ENCODE assay signal across 18 cellular contexts in genomic region chr4:13294961-13295605, GRCh38.
"Had no signal": no experiment of that assay in that cellular context is flagged by ENCODE, and none has a peak within 500 bp of the region (broad histone marks: within the 10 kb centered on the region; RNA-seq: fewer than 3 reads in every experiment).

No MANE protein-coding gene starts in this region.

- H3K27ac ChIP-seq: coronary artery, left lung, right atrium auricular region, spleen, VCaP had no signal

- DNase-seq: activated CD4-positive, alpha-beta memory T cell treated with anti-CD3 and anti-CD28 coated beads for 36 hours; activated gamma-delta T cell treated with Interleukin-2 at 50 U/mL for 16 hours; activated naive CD8-positive, alpha-beta T cell treated with anti-CD3 and anti-CD28 coated beads, Interleukin-2, amount 10 ng/mL, durations not matched to agents 7 days and 5 days; activated T-cell treated with anti-CD3 and anti-CD28 coated beads, Interleukin-2, amount 50 U/mL, for 4 hours; caudate nucleus; effector CD4-positive, alpha-beta T cell; left lung; mesendoderm; posterior cingulate gyrus; spleen; stimulated activated CD4-positive, alpha-beta T cell treated with anti-CD3 and anti-CD28 coated beads, Interleukin-1b, Interleukin-23, amount 100 ng/mL, for 48 hours; stimulated activated naive CD4-positive, alpha-beta T cell; substantia nigra; T-helper 9 cell; transverse colon had no signal

- H3K4me1 ChIP-seq: left lung, right atrium auricular region, spleen had no signal

- ATAC-seq: activated T-cell treated with anti-CD3 and anti-CD28 coated beads, Interleukin-2, amount 50 U/mL, for 4 hours; left lung had no signal

- H3K27me3 ChIP-seq: left lung, right atrium auricular region, spleen, transverse colon had no signal

- H3K4me1 Mint-ChIP-seq: activated naive CD8-positive, alpha-beta T cell treated with anti-CD3 and anti-CD28 coated beads, Interleukin-2, amount 10 ng/mL, durations not matched to agents 7 days and 5 days had no signal

- H3K4me3 Mint-ChIP-seq: activated CD4-positive, alpha-beta memory T cell treated with anti-CD3 and anti-CD28 coated beads for 36 hours; activated naive CD8-positive, alpha-beta T cell treated with anti-CD3 and anti-CD28 coated beads, Interleukin-2, amount 10 ng/mL, durations not matched to agents 7 days and 5 days; activated T-cell treated with anti-CD3 and anti-CD28 coated beads, Interleukin-2, amount 50 U/mL, for 4 hours had no signal

- H3K27ac Mint-ChIP-seq: activated CD4-positive, alpha-beta memory T cell treated with anti-CD3 and anti-CD28 coated beads for 36 hours; activated naive CD8-positive, alpha-beta T cell treated with anti-CD3 and anti-CD28 coated beads, Interleukin-2, amount 10 ng/mL, durations not matched to agents 7 days and 5 days had no signal

- H3K4me3 ChIP-seq: coronary artery, left lung, right atrium auricular region, spleen, transverse colon had no signal

- H3K9me3 ChIP-seq: transverse colon had no signal

- H3K27me3 Mint-ChIP-seq: activated CD4-positive, alpha-beta memory T cell treated with anti-CD3 and anti-CD28 coated beads for 36 hours; activated naive CD8-positive, alpha-beta T cell treated with anti-CD3 and anti-CD28 coated beads, Interleukin-2, amount 10 ng/mL, durations not matched to agents 7 days and 5 days had no signal

- H3K36me3 ChIP-seq: left lung, right atrium auricular region, transverse colon had no signal
